Comparison of ENCODE assay signal across 11 cellular contexts in the genomic region with DNA sequence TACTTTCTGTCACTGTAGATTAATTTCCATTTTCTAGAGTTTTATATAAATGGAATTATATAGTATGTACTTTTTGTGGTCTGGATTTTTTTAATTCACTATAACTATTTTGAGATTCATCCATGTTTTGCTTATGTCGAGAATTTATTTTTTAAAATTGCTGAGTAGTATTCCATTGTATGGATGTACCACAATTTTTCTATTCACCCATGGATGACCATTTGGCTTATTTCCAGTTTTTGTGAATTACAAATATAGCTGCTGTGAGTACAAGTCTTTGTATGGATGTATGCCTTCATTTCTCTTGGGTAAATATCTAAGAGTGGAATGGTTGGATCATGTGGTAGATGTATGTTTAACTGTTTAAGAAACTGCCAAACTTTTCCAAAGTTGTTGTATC. TPM values are rescaled to one million over a fixed set of nuclear protein-coding genes. Genes with fewer than 3 reads are reported as not detected.
"Had no signal": no experiment of that assay in that cellular context is flagged by ENCODE, and none has a peak within 500 bp of the region (broad histone marks: within the 10 kb centered on the region; RNA-seq: fewer than 3 reads in every experiment).

No MANE protein-coding gene starts in this region.

- H3K4me3 ChIP-seq: GM23248, HAP-1 had no signal

- H3K4me2 ChIP-seq: KMS-11 had no signal

- DNase-seq: GM23248, GOT3, H7, IMR-90, Karpas-422, KBM-7 had no signal

- ATAC-seq: HCT116 had no signal

- H3K27ac ChIP-seq: GM23248, KMS-11 had no signal

- H2AFZ ChIP-seq: GM23248 had no signal

- H3K9ac ChIP-seq: GM23248, KMS-11 had no signal

RNA-seq across cellular contexts. Expression of a gene that starts 59.5 kb away (rescaled TPM):
- total RNA-seq: GM23248, H4, H7, HT-29, IMR-90 had no signal
- polyA plus RNA-seq: GM23248, IMR-90 had no signal
